In the genomic region with DNA sequence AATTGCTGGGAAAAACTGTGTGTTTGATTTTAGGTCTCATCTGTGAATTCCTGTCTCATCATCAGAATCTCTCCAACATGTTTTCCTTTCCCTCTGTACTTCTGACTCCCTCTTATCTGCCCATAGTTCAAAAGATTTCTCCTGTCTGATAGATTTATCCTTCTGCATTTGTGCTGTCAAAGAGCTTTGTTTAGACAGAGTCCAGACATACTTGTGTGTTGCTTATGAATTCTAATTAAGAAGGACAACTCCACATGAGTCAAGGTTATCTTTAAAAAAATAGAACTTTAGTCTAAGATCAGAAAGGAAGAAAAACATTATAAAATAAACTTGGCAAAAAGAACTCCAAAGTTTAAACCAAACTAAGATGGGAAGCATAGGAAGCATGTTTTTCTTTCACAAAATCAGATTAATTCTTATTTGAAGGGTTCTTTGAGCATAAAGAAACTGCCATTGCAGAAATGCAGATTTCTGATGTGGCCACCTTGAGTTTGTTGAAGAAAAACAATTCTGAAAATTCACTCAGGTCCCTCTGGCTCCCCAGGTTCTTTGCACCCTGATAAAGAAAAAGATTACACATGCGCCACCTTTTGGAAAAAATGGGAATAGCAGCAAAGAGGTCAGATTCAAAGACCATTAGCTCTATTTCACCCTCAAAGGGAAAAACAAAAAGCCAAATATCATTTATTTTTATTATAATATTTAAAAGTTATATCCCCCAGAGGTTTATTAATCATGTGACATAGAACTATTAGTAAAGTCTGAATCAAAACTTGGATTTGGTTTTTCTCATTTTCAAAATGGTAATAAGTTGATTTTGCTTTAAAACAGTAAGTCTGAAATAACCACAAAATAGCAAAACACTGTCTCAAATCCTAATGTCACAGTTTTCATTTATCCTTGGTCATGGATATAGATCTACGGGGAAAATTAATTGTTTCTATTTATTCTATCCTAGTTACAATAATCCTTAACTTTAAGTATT, we compare ENCODE assay signal across 8 cellular contexts.
DNase-seq lines count a peak whose midpoint lies in the region; ATAC-seq and TF ChIP-seq lines count a peak whose summit lies in the region.

No MANE protein-coding gene starts in this region.

- no peak overlapping the region for H3K9ac ChIP-seq in mammary epithelial cell (ENCODE audit: insufficient read depth, low read length)

- H3K36me3 ChIP-seq in mammary epithelial cell (ENCODE audit: insufficient read depth, low read length) (no peaks in the 10 kb centered on the region), kidney epithelial cell (ENCODE audit: control insufficient read depth, insufficient read depth, low read length) (no peaks in the 10 kb centered on the region)

- intact Hi-C loops in mammary epithelial cell (cut with micrococcal nuclease): loop anchor here (1.0 to 2.0 kb wide), 2 partner anchors 148 to 348 kb away; no protein-coding TSS in a partner anchor

- dilution Hi-C loops in mammary epithelial cell (cut with HindIII; ENCODE audit: low sequenced_read_pairs): no loop called here

- ATAC-seq in GM18498 (IDR thresholded peaks at IDR 0.05; ENCODE audit: unreplicated experiment): peak; percentile 78
- ATAC-seq in HG03521 (IDR thresholded peaks at IDR 0.05; ENCODE audit: unreplicated experiment): peak; percentile 65
- no peak for ATAC-seq in GM21737 (IDR thresholded peaks at IDR 0.05; ENCODE audit: unreplicated experiment)

- no peak overlapping the region for H3K27ac ChIP-seq in mammary epithelial cell (ENCODE audit: insufficient read depth, low read depth, low read length)

- no TSS peak for BruUV-seq in mammary epithelial cell (replicated peaks; lab: Mats Ljungman, UMichigan)

- H3K9me3 ChIP-seq in mammary epithelial cell (replicated peaks; ENCODE audit: insufficient read depth, low read length): no peaks in the 10 kb centered on the region

- H4K20me1 ChIP-seq in mammary epithelial cell (ENCODE audit: insufficient read depth, low read length): no peaks in the 10 kb centered on the region

- peak; percentile 37 for DNase-seq in Ammon's horn (ENCODE audit: low spot score)
- peak; percentile 74 for DNase-seq in SK-MEL-5 (ENCODE audit: low read depth, low spot score)
- DNase-seq in mammary epithelial cell: peak; percentile 26
- no peak for DNase-seq in kidney epithelial cell (ENCODE audit: low read depth)
- DNase-seq in stimulated activated CD4-positive, alpha-beta T cell treated with anti-CD3 and anti-CD28 coated beads, Interleukin-4, amount 100 ng/mL, for 24 hours: peak; percentile 51

- H2AFZ ChIP-seq in mammary epithelial cell (ENCODE audit: low read depth, low read length): no peak overlapping the region

- no peaks in the 10 kb centered on the region for H3K4me1 ChIP-seq in mammary epithelial cell (ENCODE audit: insufficient read depth, low read length)

- CTCF ChIA-PET in mammary epithelial cell (lab: Charles Lee; ENCODE audit: low non-redundant PET): interaction anchor here (0.5 to 0.7 kb wide), 2 partner anchors 10 to 23 kb away, joined by 3 to 4 read pairs; no protein-coding TSS in a partner anchor

- 15% methylated on average over 2 of the region's 2 CpGs for WGBS in mammary epithelial cell (ENCODE audit: low coverage, missing lambda C conversion rate)

- peak; percentile 78 to 79 for TF ChIP-seq CTCF in mammary epithelial cell (conservative IDR thresholded peaks at IDR 0.05 in 1 of 2, IDR thresholded peaks at IDR 0.05 in 1 of 2; ENCODE audit: extremely low read depth in 1 of 2, insufficient read depth in 1 of 2, low read depth in 1 of 2, low read length in 2 of 2)
- peak; percentile 79 for TF ChIP-seq CTCF in kidney epithelial cell (IDR thresholded peaks at IDR 0.05; ENCODE audit: insufficient read depth, low read length, poor library complexity, severe bottlenecking)

- H3K79me2 ChIP-seq in mammary epithelial cell (ENCODE audit: insufficient read depth, low read length): no peaks in the 10 kb centered on the region

- in situ Hi-C loops in SK-MEL-5 (cut with HindIII; ENCODE audit: low pct_unique_long_range_greater_than_20kb, low sequenced_read_pairs) (no loop called here), mammary epithelial cell (cut with MboI; ENCODE audit: low sequenced_read_pairs in 2 of 2) (loop anchor here (10.0 to 25.0 kb wide), 2 partner anchors 152 to 339 kb away; no protein-coding TSS in a partner anchor)

- H3K4me3 ChIP-seq in mammary epithelial cell (replicated peaks in 1 of 3; ENCODE audit: insufficient read depth in 1 of 3, low read depth in 2 of 3, low read length in 3 of 3) (no peak overlapping the region), kidney epithelial cell (ENCODE audit: low read depth, low read length) (no peak overlapping the region)

- H3K27me3 ChIP-seq in mammary epithelial cell (ENCODE audit: insufficient read depth, low read length) (peaks cover 1% of the 10 kb centered on the region), kidney epithelial cell (ENCODE audit: control insufficient read depth, insufficient read depth, low read length) (no peaks in the 10 kb centered on the region)

- no peak overlapping the region for H3K4me2 ChIP-seq in mammary epithelial cell (ENCODE audit: insufficient read depth, low read depth, low read length)
